ENCODE assay signal across 16 cellular contexts in genomic region chr14:50094056-50094455, GRCh38. TPM values are rescaled to one million over a fixed set of nuclear protein-coding genes. Genes with fewer than 3 reads are reported as not detected.
"Had no signal": no experiment of that assay in that cellular context is flagged by ENCODE, and none has a peak within 500 bp of the region (broad histone marks: within the 10 kb centered on the region; RNA-seq: fewer than 3 reads in every experiment).

No MANE protein-coding gene starts in this region.

- H3K4me3 Mint-ChIP-seq: activated T-helper 17 cell treated with anti-CD3 and anti-CD28 coated beads, Interleukin-2, amount 50 U/mL, for 72 hours; memory B cell; stimulated activated naive CD8-positive, alpha-beta T cell treated with anti-CD3 and anti-CD28 coated beads, Interleukin-15, Interleukin-2, amounts not matched to agents 100 ng/mL and 50 ng/mL, for 24 hours had no signal

- H3K27me3 ChIP-seq: ascending aorta, cardiac muscle cell, colonic mucosa, left lung had no signal

- H3K4me1 ChIP-seq: ascending aorta, colonic mucosa, left lung had no signal

- ATAC-seq: activated naive CD4-positive, alpha-beta T cell treated with anti-CD3 and anti-CD28 coated beads, Interleukin-2, amount 50 U/mL, for 72 hours; activated T-helper 17 cell treated with anti-CD3 and anti-CD28 coated beads, Interleukin-2, amount 50 U/mL, for 72 hours; left lung had no signal

- DNase-seq: activated CD4-positive, CD25-positive, alpha-beta regulatory T cell treated with anti-CD3 and anti-CD28 coated beads, Interleukin-2, amount 50 U/mL, for 72 hours; colonic mucosa; foreskin melanocyte; head of caudate nucleus; left lung; stimulated activated CD4-positive, alpha-beta T cell treated with anti-CD3 and anti-CD28 coated beads, Interleukin-12 subunit alpha, Interleukin-12 subunit beta, amount 100 ng/mL, for 4 hours; stimulated activated CD4-positive, alpha-beta T cell treated with anti-CD3 and anti-CD28 coated beads, Interleukin-2, amount 100 ng/mL, for 48 hours; SW 1271 had no signal

- H3K27ac Mint-ChIP-seq: memory B cell had no signal

- H3K27ac ChIP-seq: ascending aorta, cardiac muscle cell, colonic mucosa, left lung had no signal

- H3K27me3 Mint-ChIP-seq: activated T-helper 17 cell treated with anti-CD3 and anti-CD28 coated beads, Interleukin-2, amount 50 U/mL, for 72 hours; memory B cell; stimulated activated naive CD8-positive, alpha-beta T cell treated with anti-CD3 and anti-CD28 coated beads, Interleukin-15, Interleukin-2, amounts not matched to agents 100 ng/mL and 50 ng/mL, for 24 hours had no signal

- H3K9me3 ChIP-seq: ascending aorta, colonic mucosa, left lung had no signal

- H3K4me3 ChIP-seq: ascending aorta, cardiac muscle cell, colonic mucosa, left lung had no signal

- H3K9me3 Mint-ChIP-seq: activated T-helper 17 cell treated with anti-CD3 and anti-CD28 coated beads, Interleukin-2, amount 50 U/mL, for 72 hours; memory B cell had no signal

- FAIRE-seq: keratinocyte, urothelium cell line had no signal

- H3K36me3 ChIP-seq: ascending aorta, cardiac muscle cell, colonic mucosa had no signal

RNA-seq across cellular contexts. Expression of gene VCPKMT, which starts 22.3 kb away (rescaled TPM):
- total RNA-seq: ascending aorta had no signal
